1 cellular context compared by ENCODE assay signal in genomic region chr7:71682841-71683341, GRCh38.
TF ChIP-seq lines count a peak whose summit lies in the region.

No MANE protein-coding gene starts in this region.

TF ChIP-seq in WTC11, 78 proteins besides CTCF, POLR2A, EP300 and RAD21 (continued from another document and continues in another):
- no peak for TF ChIP-seq PRDM15 (CRISPR knock-in tag; IDR thresholded peaks at IDR 0.05)
- TF ChIP-seq TCF7 (CRISPR knock-in tag; IDR thresholded peaks at IDR 0.05; ENCODE audit: low read depth) = no peak
- no peak for TF ChIP-seq ELF4 (CRISPR knock-in tag; IDR thresholded peaks at IDR 0.05; ENCODE audit: low read depth)
- TF ChIP-seq ZNF121 (CRISPR knock-in tag; IDR thresholded peaks at IDR 0.05) = no peak
- TF ChIP-seq EMX1 (CRISPR knock-in tag; IDR thresholded peaks at IDR 0.05) = no peak
- TF ChIP-seq CREB1 (CRISPR knock-in tag; IDR thresholded peaks at IDR 0.05) = no peak
- no peak for TF ChIP-seq ZNF263 (CRISPR knock-in tag; IDR thresholded peaks at IDR 0.05; ENCODE audit: low read depth)
- no peak for TF ChIP-seq OVOL2 (CRISPR knock-in tag; IDR thresholded peaks at IDR 0.05; ENCODE audit: borderline replicate concordance)
- no peak for TF ChIP-seq NR3C1 (CRISPR knock-in tag; conservative IDR thresholded peaks at IDR 0.05; ENCODE audit: low read depth)
- 0 out of 2 replicates have a peak, but pooled peaks have one; percentile 21 for TF ChIP-seq MAX (CRISPR knock-in tag; IDR thresholded peaks at IDR 0.05)
- no peak for TF ChIP-seq ZNF219 (CRISPR knock-in tag; IDR thresholded peaks at IDR 0.05; ENCODE audit: borderline replicate concordance)
- TF ChIP-seq E2F1 (CRISPR knock-in tag; IDR thresholded peaks at IDR 0.05) = no peak
- peak; percentile 42; the same call in 1 of the 2 replicates for TF ChIP-seq FOXP4 (CRISPR knock-in tag; IDR thresholded peaks at IDR 0.05)
- TF ChIP-seq STAT6 (CRISPR knock-in tag; conservative IDR thresholded peaks at IDR 0.05; ENCODE audit: low read depth) = no peak
- no peak for TF ChIP-seq NFYB (CRISPR knock-in tag; conservative IDR thresholded peaks at IDR 0.05; ENCODE audit: low read depth)
- no peak for TF ChIP-seq CDX4 (CRISPR knock-in tag; IDR thresholded peaks at IDR 0.05; ENCODE audit: borderline replicate concordance)
- TF ChIP-seq USF2 (CRISPR knock-in tag; IDR thresholded peaks at IDR 0.05) = peak; percentile 60; the same call in 1 of the 2 replicates
- TF ChIP-seq IRF1 (CRISPR knock-in tag; IDR thresholded peaks at IDR 0.05) = no peak
- TF ChIP-seq ZNF317 (CRISPR knock-in tag; IDR thresholded peaks at IDR 0.05; ENCODE audit: borderline replicate concordance, low read depth) = no peak
- TF ChIP-seq AR (CRISPR knock-in tag; IDR thresholded peaks at IDR 0.05) = no peak
- TF ChIP-seq ARID4B (CRISPR knock-in tag; IDR thresholded peaks at IDR 0.05; ENCODE audit: borderline replicate concordance) = no peak
- no peak for TF ChIP-seq SMAD3 (CRISPR knock-in tag; IDR thresholded peaks at IDR 0.05; ENCODE audit: borderline replicate concordance)
- no peak for TF ChIP-seq ZNF425 (CRISPR knock-in tag; conservative IDR thresholded peaks at IDR 0.05)
- TF ChIP-seq MXD4 (CRISPR knock-in tag; IDR thresholded peaks at IDR 0.05; ENCODE audit: borderline replicate concordance) = no peak
- no peak for TF ChIP-seq TEAD4 (CRISPR knock-in tag; IDR thresholded peaks at IDR 0.05)
